19 cellular contexts compared by ENCODE assay signal in genomic region chr2:64485302-64485701, GRCh38.
"Had no signal": no experiment of that assay in that cellular context is flagged by ENCODE, and none has a peak within 500 bp of the region (broad histone marks: within the 10 kb centered on the region; RNA-seq: fewer than 3 reads in every experiment).

No MANE protein-coding gene starts in this region.

- FAIRE-seq: astrocyte, endothelial cell of umbilical vein, urothelium cell line had no signal

- DNase-seq: activated CD4-positive, alpha-beta memory T cell treated with anti-CD3 and anti-CD28 coated beads for 36 hours; activated CD4-positive, alpha-beta T cell treated with anti-CD3 and anti-CD28 coated beads for 36 hours; activated gamma-delta T cell treated with Interleukin-2 at 50 U/mL for 16 hours; activated T-cell treated with anti-CD3 and anti-CD28 coated beads for 4 hours; adrenal gland; cerebellar nuclear complex; effector CD8-positive, alpha-beta T cell; immature natural killer cell; naive B cell; stimulated activated CD4-positive, alpha-beta T cell treated with anti-CD3 and anti-CD28 coated beads, Interleukin-2, amount 100 ng/mL, for 24 hours; stimulated activated naive CD8-positive, alpha-beta T cell treated with anti-CD3 and anti-CD28 coated beads, Interleukin-15, Interleukin-2, amounts not matched to agents 100 U/mL and 50 U/mL, for 24 hours; substantia nigra had no signal

- H3K4me3 ChIP-seq: adrenal gland, gastroesophageal sphincter, tibial nerve had no signal

- H3K27ac ChIP-seq: adrenal gland, gastroesophageal sphincter, tibial nerve had no signal

- H3K9me3 ChIP-seq: adrenal gland, gastroesophageal sphincter, tibial nerve had no signal

- H3K36me3 ChIP-seq: adrenal gland, gastroesophageal sphincter, tibial nerve had no signal

- H3K27me3 ChIP-seq: adrenal gland, gastroesophageal sphincter, tibial nerve had no signal

- ATAC-seq: activated CD4-positive, alpha-beta T cell treated with anti-CD3 and anti-CD28 coated beads for 36 hours; activated naive CD4-positive, alpha-beta T cell treated with anti-CD3 and anti-CD28 coated beads, Interleukin-2, amount 50 U/mL, for 72 hours; stimulated activated naive CD8-positive, alpha-beta T cell treated with anti-CD3 and anti-CD28 coated beads, Interleukin-15, Interleukin-2, amounts not matched to agents 100 U/mL and 50 U/mL, for 24 hours; WTC11 had no signal
